ENCODE assay signal across 14 cellular contexts in genomic region chr2:201888476-201888875, GRCh38.
DNase-seq lines count a peak whose midpoint lies in the region; ATAC-seq, FAIRE-seq and TF ChIP-seq lines count a peak whose summit lies in the region.
"Had no signal": no experiment of that assay in that cellular context is flagged by ENCODE, and none has a peak within 500 bp of the region (broad histone marks: within the 10 kb centered on the region; RNA-seq: fewer than 3 reads in every experiment).

No MANE protein-coding gene starts in this region.

- no peaks in the 10 kb centered on the region for H4K20me1 ChIP-seq in astrocyte (ENCODE audit: insufficient read depth, low read length)

- no peak for DNase-seq in HFFc6
- no peak for DNase-seq in astrocyte (ENCODE audit: low read depth)
- DNase-seq in left kidney (ENCODE audit: low read depth, low spot score) = peak; percentile 29
- DNase-seq in activated CD4-positive, alpha-beta T cell treated with anti-CD3 and anti-CD28 coated beads for 36 hours = no peak
- no peak for DNase-seq in activated CD4-positive, alpha-beta T cell treated with anti-CD3 and anti-CD28 coated beads for 48 hours
- DNase-seq: activated CD4-positive, alpha-beta T cell treated with anti-CD3 and anti-CD28 coated beads for 1 hour; activated effector memory CD4-positive, alpha-beta T cell treated with Interleukin-2 at 50 U/mL for 16 hours; DMS153; mammary epithelial cell had no signal

- CTCF ChIA-PET in activated CD4-positive, alpha-beta T cell treated with anti-CD3 and anti-CD28 coated beads for 36 hours (lab: Charles Lee) = interaction anchor here (0.6 to 1.5 kb wide), 3 partner anchors 21 to 154 kb away, joined by 4 to 5 read pairs (median 4); no protein-coding TSS in a partner anchor

- H3K4me3 ChIP-seq in astrocyte (ENCODE audit: insufficient read depth, low read depth, low read length) (peak overlapping the region; percentile 27), skeletal muscle satellite cell (ENCODE audit: low read length) (peak overlapping the region; percentile 1)

- peak overlapping the region; percentile 6 for H2AFZ ChIP-seq in astrocyte (ENCODE audit: low read depth, low read length)

- H3K36me3 ChIP-seq in astrocyte (ENCODE audit: insufficient read depth, low read length) = no peaks in the 10 kb centered on the region
- H3K36me3 ChIP-seq in skeletal muscle satellite cell (ENCODE audit: insufficient read depth, low read length) = no peaks in the 10 kb centered on the region

- no peaks in the 10 kb centered on the region for H3K27me3 ChIP-seq in astrocyte (ENCODE audit: insufficient read depth, low read length)
- H3K27me3 ChIP-seq in skeletal muscle satellite cell (ENCODE audit: control insufficient read depth, insufficient read depth, low read length) = no peaks in the 10 kb centered on the region

- H3K4me1 Mint-ChIP-seq in HFFc6 (ENCODE audit: low read depth) (peaks cover 77% of the 10 kb centered on the region), astrocyte (ENCODE audit: low read depth, unreplicated experiment) (peaks cover 21% of the 10 kb centered on the region)
- H3K4me1 Mint-ChIP-seq in activated CD4-positive, alpha-beta T cell treated with anti-CD3 and anti-CD28 coated beads for 36 hours = no peaks in the 10 kb centered on the region

- H3K27ac Mint-ChIP-seq in HFFc6 (peak overlapping the region; percentile 64), astrocyte (ENCODE audit: unreplicated experiment) (no peak overlapping the region)
- H3K27ac Mint-ChIP-seq in activated CD4-positive, alpha-beta T cell treated with anti-CD3 and anti-CD28 coated beads for 36 hours = no peak overlapping the region

- ATAC-seq in activated CD4-positive, alpha-beta T cell treated with anti-CD3 and anti-CD28 coated beads for 36 hours = no peak
- no peak for ATAC-seq in HG03460 (IDR thresholded peaks at IDR 0.05; ENCODE audit: unreplicated experiment)
- ATAC-seq in HG03135 (IDR thresholded peaks at IDR 0.05; ENCODE audit: unreplicated experiment) = no peak

- no peak overlapping the region for H3K27ac ChIP-seq in astrocyte (ENCODE audit: low read depth, low read length)

- H3K4me1 ChIP-seq in astrocyte (ENCODE audit: insufficient read depth, low read length) (peaks cover 16% of the 10 kb centered on the region), skeletal muscle satellite cell (ENCODE audit: control insufficient read depth, insufficient read depth, low read length) (peaks cover 12% of the 10 kb centered on the region)

- H3K27me3 Mint-ChIP-seq in HFFc6 (ENCODE audit: insufficient read depth) (peaks cover 5% of the 10 kb centered on the region; the same call in 1 of the 2 replicates), astrocyte (ENCODE audit: low read depth, unreplicated experiment) (no peaks in the 10 kb centered on the region)
- peaks cover 24% of the 10 kb centered on the region for H3K27me3 Mint-ChIP-seq in activated CD4-positive, alpha-beta T cell treated with anti-CD3 and anti-CD28 coated beads for 36 hours

- TF ChIP-seq CTCF in HFFc6 (IDR thresholded peaks at IDR 0.05) (no peak), astrocyte (IDR thresholded peaks at IDR 0.05; ENCODE audit: insufficient read depth, low read depth, low read length) (no peak)

- peak overlapping the region; percentile 35 for H3K9ac ChIP-seq in astrocyte (ENCODE audit: low read length)
- H3K9ac ChIP-seq in skeletal muscle satellite cell (ENCODE audit: low read depth, low read length) = no peak overlapping the region

- no peaks in the 10 kb centered on the region for H3K9me3 ChIP-seq in astrocyte (ENCODE audit: insufficient read depth, low read depth, low read length)
- no peaks in the 10 kb centered on the region for H3K9me3 ChIP-seq in skeletal muscle satellite cell (replicated peaks; ENCODE audit: low read length)

- H3K36me3 Mint-ChIP-seq in HFFc6 (ENCODE audit: low read depth) = peaks cover 41% of the 10 kb centered on the region
- H3K36me3 Mint-ChIP-seq in astrocyte (ENCODE audit: low read depth, unreplicated experiment) = no peaks in the 10 kb centered on the region
- no peaks in the 10 kb centered on the region for H3K36me3 Mint-ChIP-seq in activated CD4-positive, alpha-beta T cell treated with anti-CD3 and anti-CD28 coated beads for 36 hours (ENCODE audit: low read depth)

- FAIRE-seq in astrocyte (lab: Jason Lieb, UNC) = peak; percentile 85
- FAIRE-seq: colon, GM12891 had no signal

- H3K4me2 ChIP-seq in astrocyte (ENCODE audit: low read length) (peak overlapping the region; percentile 80), skeletal muscle satellite cell (ENCODE audit: low read length) (peak overlapping the region; percentile 45)

- H3K79me2 ChIP-seq in astrocyte (ENCODE audit: insufficient read depth, low read length) = no peaks in the 10 kb centered on the region

- POLR2A ChIA-PET in activated CD4-positive, alpha-beta T cell treated with anti-CD3 and anti-CD28 coated beads for 36 hours (lab: Charles Lee) = no interaction called here

- intact Hi-C loops in activated CD4-positive, alpha-beta T cell treated with anti-CD3 and anti-CD28 coated beads for 36 hours (cut with DNase I, micrococcal nuclease) = no loop called here

- H3K9me3 Mint-ChIP-seq in HFFc6 = no peaks in the 10 kb centered on the region
- no peaks in the 10 kb centered on the region for H3K9me3 Mint-ChIP-seq in astrocyte (ENCODE audit: unreplicated experiment)
- no peaks in the 10 kb centered on the region for H3K9me3 Mint-ChIP-seq in activated CD4-positive, alpha-beta T cell treated with anti-CD3 and anti-CD28 coated beads for 36 hours (ENCODE audit: low read depth)

- H3K4me3 Mint-ChIP-seq in HFFc6 = peak overlapping the region; percentile 82
- peak overlapping the region; percentile 66 for H3K4me3 Mint-ChIP-seq in astrocyte (ENCODE audit: unreplicated experiment)
- no peak overlapping the region for H3K4me3 Mint-ChIP-seq in activated CD4-positive, alpha-beta T cell treated with anti-CD3 and anti-CD28 coated beads for 36 hours
